14 cellular contexts compared by ENCODE assay signal in genomic region chr3:178182337-178182761, GRCh38.
DNase-seq lines count a peak whose midpoint lies in the region; ATAC-seq and TF ChIP-seq lines count a peak whose summit lies in the region.
"Had no signal": no experiment of that assay in that cellular context is flagged by ENCODE, and none has a peak within 500 bp of the region (broad histone marks: within the 10 kb centered on the region; RNA-seq: fewer than 3 reads in every experiment).

No MANE protein-coding gene starts in this region.

- no peak for ATAC-seq in GM21526 (IDR thresholded peaks at IDR 0.05; ENCODE audit: low FRiP score, unreplicated experiment)
- no peak for ATAC-seq in GM21367 (IDR thresholded peaks at IDR 0.05; ENCODE audit: unreplicated experiment)
- no peak for ATAC-seq in HG02763 (IDR thresholded peaks at IDR 0.05; ENCODE audit: unreplicated experiment)
- ATAC-seq in GM21576 (IDR thresholded peaks at IDR 0.05; ENCODE audit: unreplicated experiment) = no peak
- ATAC-seq: mucosa of descending colon; Panc1; stimulated activated naive CD8-positive, alpha-beta T cell treated with anti-CD3 and anti-CD28 coated beads, Interleukin-15, Interleukin-2, amounts not matched to agents 100 U/mL and 50 U/mL, for 24 hours had no signal

- H3K36me3 Mint-ChIP-seq in endodermal cell (ENCODE audit: low read depth) = peaks cover 9% of the 10 kb centered on the region

- H3K4me3 Mint-ChIP-seq in endodermal cell = no peak overlapping the region
- H3K4me3 Mint-ChIP-seq: B cell had no signal

- DNase-seq in DMS 273 (lab: John Stamatoyannopoulos, UW; ENCODE audit: unreplicated experiment) (peak; percentile 94), NCI-H446 (lab: John Stamatoyannopoulos, UW) (peak; percentile 72 to 91), endodermal cell (peak; percentile 48), occipital lobe (lab: John Stamatoyannopoulos, UW) (peak; percentile 15)
- DNase-seq: GM23248; Kasumi-1; stimulated activated naive CD8-positive, alpha-beta T cell treated with anti-CD3 and anti-CD28 coated beads, Interleukin-15, Interleukin-2, amounts not matched to agents 100 U/mL and 50 U/mL, for 24 hours had no signal

- H3K27ac ChIP-seq in endodermal cell (ENCODE audit: low read depth, low read length) = no peak overlapping the region
- H3K27ac ChIP-seq: GM23248 had no signal

- no peak overlapping the region for H3K27ac Mint-ChIP-seq in endodermal cell
- H3K27ac Mint-ChIP-seq: B cell had no signal

- TF ChIP-seq CTCF in endodermal cell (conservative IDR thresholded peaks at IDR 0.05) = no peak

- no peaks in the 10 kb centered on the region for H3K4me1 ChIP-seq in endodermal cell (ENCODE audit: control insufficient read depth, insufficient read depth, low read length)

- 85 to 88% methylated on average over 4 to 5 of the region's 5 CpGs for WGBS in endodermal cell (ENCODE audit: insufficient coverage in 1 of 2, insufficient read length in 1 of 2), 2 experiments

- H3K9me3 Mint-ChIP-seq in endodermal cell = peaks cover 3% of the 10 kb centered on the region

- H3K9ac ChIP-seq in endodermal cell (ENCODE audit: extremely low read depth, low read length, poor library complexity, severe bottlenecking) = no peak overlapping the region
- H3K9ac ChIP-seq: GM23248 had no signal

- H3K4me3 ChIP-seq in endodermal cell (ENCODE audit: low read length) = no peak overlapping the region
- H3K4me3 ChIP-seq: GM23248, mucosa of descending colon had no signal

- H3K4me1 Mint-ChIP-seq in endodermal cell = peaks cover 4% of the 10 kb centered on the region
- H3K4me1 Mint-ChIP-seq: B cell had no signal

- H3K36me3 ChIP-seq in endodermal cell (ENCODE audit: control insufficient read depth, insufficient read depth, low read length) = no peaks in the 10 kb centered on the region

- H3K9me3 ChIP-seq in endodermal cell (ENCODE audit: control insufficient read depth, low read length) = peaks cover 7% of the 10 kb centered on the region
- H3K9me3 ChIP-seq: mucosa of descending colon had no signal

- H3K27me3 ChIP-seq in endodermal cell (ENCODE audit: control insufficient read depth, insufficient read depth, low read length, poor library complexity, severe bottlenecking) = no peaks in the 10 kb centered on the region

- no peaks in the 10 kb centered on the region for H3K27me3 Mint-ChIP-seq in endodermal cell (ENCODE audit: insufficient read depth)

Comparison
In these comparisons a context has a peak if more than half of its experiments do, and no peak if none do; other contexts are left out.
1. DNase-seq: peak in every context shown above with its lines; median percentile 94 in DMS 273; 82 in NCI-H446; 48 in endodermal cell; 15 in occipital lobe.